In the genomic region with DNA sequence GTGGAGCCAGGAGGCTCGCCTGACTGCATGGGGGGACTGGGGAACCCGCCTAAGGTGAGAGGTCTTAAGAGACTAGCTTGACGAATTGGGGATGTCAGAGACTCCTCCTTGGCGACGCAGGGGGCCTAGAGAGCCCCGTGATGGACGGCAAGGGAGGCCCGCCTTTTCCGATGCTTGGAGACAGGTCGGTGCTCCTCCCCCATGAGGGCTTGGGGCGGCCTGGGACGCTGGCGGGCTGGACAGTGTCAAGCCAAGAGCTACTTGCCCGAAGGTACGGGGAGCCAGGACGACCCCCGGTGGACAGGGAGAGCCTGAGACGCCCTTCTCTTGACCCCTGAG, we compare ENCODE assay signal across 9 cellular contexts. TPM values are rescaled to one million over a fixed set of nuclear protein-coding genes. Genes with fewer than 3 reads are reported as not detected.
A peak's percentile ranks its signal among the peaks of the same experiment; 100 is the strongest.
DNase-seq lines count a peak whose midpoint lies in the region; ATAC-seq and TF ChIP-seq lines count a peak whose summit lies in the region.
"Had no signal": no experiment of that assay in that cellular context is flagged by ENCODE, and none has a peak within 500 bp of the region (broad histone marks: within the 10 kb centered on the region; RNA-seq: fewer than 3 reads in every experiment).

No MANE protein-coding gene starts in this region.

- no peaks in the 10 kb centered on the region for H3K9me3 Mint-ChIP-seq in activated T-cell treated with anti-CD3 and anti-CD28 coated beads, Interleukin-2, amount 50 U/mL, for 72 hours
- H3K9me3 Mint-ChIP-seq in osteocyte (ENCODE audit: unreplicated experiment) = no peaks in the 10 kb centered on the region

- WGBS in GM23248 (ENCODE audit: low coverage in 1 of 2, low lambda C conversion rate in 2 of 2, missing lambda C conversion rate in 2 of 2), 2 experiments = 0 to 2% methylated on average over 16 to 18 of the region's 18 CpGs

- H3K27me3 Mint-ChIP-seq in activated T-cell treated with anti-CD3 and anti-CD28 coated beads, Interleukin-2, amount 50 U/mL, for 72 hours (ENCODE audit: low read depth) = no peaks in the 10 kb centered on the region
- no peaks in the 10 kb centered on the region for H3K27me3 Mint-ChIP-seq in osteocyte (ENCODE audit: unreplicated experiment)

- H3K4me3 ChIP-seq in GM23248 = peak overlapping the region; percentile 71

- peaks cover 38% of the 10 kb centered on the region for H3K79me2 ChIP-seq in GM23248 (ENCODE audit: insufficient read depth)

- H3K4me3 Mint-ChIP-seq in activated T-cell treated with anti-CD3 and anti-CD28 coated beads, Interleukin-2, amount 50 U/mL, for 72 hours = peak overlapping the region; percentile 92 to 99
- H3K4me3 Mint-ChIP-seq in osteocyte (ENCODE audit: unreplicated experiment) = peak overlapping the region; percentile 80

- H3K9me2 ChIP-seq in GM23248 (ENCODE audit: insufficient read depth) = no peaks in the 10 kb centered on the region

- H3K27ac Mint-ChIP-seq in activated T-cell treated with anti-CD3 and anti-CD28 coated beads, Interleukin-2, amount 50 U/mL, for 72 hours = peak overlapping the region; percentile 87
- peak overlapping the region; percentile 59 for H3K27ac Mint-ChIP-seq in osteocyte (ENCODE audit: unreplicated experiment)

- H3K4me1 ChIP-seq in GM23248 (ENCODE audit: insufficient read depth) = peaks cover 9% of the 10 kb centered on the region; the same call in 1 of the 2 replicates
- H3K4me1 ChIP-seq in foreskin keratinocyte = peaks cover 5% of the 10 kb centered on the region

- peaks cover 0 to 6% of the 10 kb centered on the region in 2 donors for H3K36me3 Mint-ChIP-seq in activated T-cell treated with anti-CD3 and anti-CD28 coated beads, Interleukin-2, amount 50 U/mL, for 72 hours (ENCODE audit: insufficient read depth in 2 of 2)
- peaks cover 5% of the 10 kb centered on the region for H3K36me3 Mint-ChIP-seq in osteocyte (ENCODE audit: unreplicated experiment)

- TF ChIP-seq CTCF in foreskin keratinocyte (conservative IDR thresholded peaks at IDR 0.05) (no peak), osteocyte (IDR thresholded peaks at IDR 0.05) (no peak)

- no peaks in the 10 kb centered on the region for H4K20me1 ChIP-seq in GM23248 (ENCODE audit: insufficient read depth)

- no peaks in the 10 kb centered on the region for H3K27me3 ChIP-seq in GM23248 (replicated peaks; ENCODE audit: insufficient read depth)
- no peaks in the 10 kb centered on the region for H3K27me3 ChIP-seq in foreskin keratinocyte

- peaks cover 13% of the 10 kb centered on the region for H3F3A ChIP-seq in GM23248 (ENCODE audit: insufficient read depth)

- no peaks in the 10 kb centered on the region for H3K9me3 ChIP-seq in GM23248 (ENCODE audit: low read depth)
- H3K9me3 ChIP-seq in KOPT-K1 (ENCODE audit: insufficient read depth, low read length, poor library complexity, severe bottlenecking) = no peaks in the 10 kb centered on the region

- peak; percentile 54 for DNase-seq in NCI-H146 (lab: John Stamatoyannopoulos, UW)
- no peak for DNase-seq in NCI-H146 treated with DMSO at 0.1 percent for 48 hours (lab: John Stamatoyannopoulos, UW; ENCODE audit: unreplicated experiment)
- peak; percentile 72 for DNase-seq in GM23248
- DNase-seq in activated T-cell treated with anti-CD3 and anti-CD28 coated beads, Interleukin-2, amount 50 U/mL, for 72 hours = peak; percentile 48 to 58
- DNase-seq in foreskin keratinocyte = no peak
- DNase-seq in osteocyte (ENCODE audit: extremely low spot score, unreplicated experiment) = no peak
- no peak for DNase-seq in sciatic nerve (ENCODE audit: low spot score)

- intact Hi-C loops in sciatic nerve (cut with DNase I) = no loop called here

- peak overlapping the region; percentile 89 for H2AFZ ChIP-seq in GM23248

- ATAC-seq in activated T-cell treated with anti-CD3 and anti-CD28 coated beads, Interleukin-2, amount 50 U/mL, for 72 hours (replicated peaks in 1 of 2) = peak; percentile 42 to 49
- ATAC-seq in foreskin keratinocyte (peak; percentile 33), sciatic nerve (no peak)

- H3K27ac ChIP-seq in GM23248 (no peak overlapping the region), KOPT-K1 (ENCODE audit: low read depth, low read length, poor library complexity, severe bottlenecking) (peak overlapping the region; percentile 63), foreskin keratinocyte (no peak overlapping the region)

- H3K4me1 Mint-ChIP-seq in activated T-cell treated with anti-CD3 and anti-CD28 coated beads, Interleukin-2, amount 50 U/mL, for 72 hours (ENCODE audit: low read depth) = peaks cover 46% of the 10 kb centered on the region
- H3K4me1 Mint-ChIP-seq in osteocyte (ENCODE audit: unreplicated experiment) = peaks cover 15% of the 10 kb centered on the region

- in situ Hi-C loops in GM23248 (cut with MboI) = no loop called here

- H3K36me3 ChIP-seq in GM23248 (ENCODE audit: low read depth) (no peaks in the 10 kb centered on the region), KOPT-K1 (ENCODE audit: insufficient read depth, low read length) (peaks cover 22% of the 10 kb centered on the region)

- H3K9ac ChIP-seq in GM23248 = peak overlapping the region; percentile 75

- H3K4me2 ChIP-seq in GM23248 (ENCODE audit: unreplicated experiment) = peak overlapping the region; percentile 89

RNA-seq across cellular contexts. Expression of gene SDHAF1, which starts 0.6 kb away (rescaled TPM):
- 38.3 and 49.7 TPM in 2 replicates for total RNA-seq in GM23248 (2014; rRNA removed; shearing (Covaris generic))
- polyA plus RNA-seq in GM23248 (2016; fragmentation: Nextera tagmentation; extraction: Ambion mirVana) (17.2 and 20.3 TPM in 2 replicates), foreskin keratinocyte (14.0 and 14.9 TPM in 2 replicates)
- total RNA-seq in activated T-cell treated with anti-CD3 and anti-CD28 coated beads, Interleukin-2, amount 50 U/mL, for 72 hours = 10 to 100 TPM; 24.0 to 24.2 TPM
- total RNA-seq in foreskin keratinocyte (9.2 and 11.5 TPM in 2 replicates), osteocyte (15.4 and 15.5 TPM in 2 replicates), sciatic nerve (17.0 TPM)

RNA-seq across cellular contexts. Expression of gene SYNE4, which starts 13.0 kb away (rescaled TPM):
- not detected in 2 replicates for total RNA-seq in GM23248 (2014; rRNA removed; shearing (Covaris generic))
- polyA plus RNA-seq in GM23248 (2016; fragmentation: Nextera tagmentation; extraction: Ambion mirVana) (0.11 and 0.31 TPM in 2 replicates), foreskin keratinocyte (1.3 and 1.8 TPM in 2 replicates)
- 1 to 10 TPM; 3.3 to 4.8 TPM for total RNA-seq in activated T-cell treated with anti-CD3 and anti-CD28 coated beads, Interleukin-2, amount 50 U/mL, for 72 hours
- total RNA-seq in foreskin keratinocyte (1.2 TPM in 2 replicates), osteocyte (0.55 TPM in 1 of 2 replicates, not detected in the other), sciatic nerve (0.67 TPM)
- total RNA-seq: glomerular endothelial cell had no signal

RNA-seq across cellular contexts. Expression of gene ALKBH6, which starts 18.4 kb away (rescaled TPM):
- total RNA-seq in GM23248 (2014; rRNA removed; shearing (Covaris generic)) = 32.1 and 34.1 TPM in 2 replicates
- polyA plus RNA-seq in GM23248 (2016; fragmentation: Nextera tagmentation; extraction: Ambion mirVana) (25.6 and 29.2 TPM in 2 replicates), foreskin keratinocyte (31.0 and 31.1 TPM in 2 replicates)
- total RNA-seq in activated T-cell treated with anti-CD3 and anti-CD28 coated beads, Interleukin-2, amount 50 U/mL, for 72 hours = 10 to 100 TPM; 46.8 to 55.9 TPM
- total RNA-seq in foreskin keratinocyte (18.5 and 20.2 TPM in 2 replicates), osteocyte (13.0 and 16.0 TPM in 2 replicates), sciatic nerve (22.8 TPM)

RNA-seq across cellular contexts. Expression of gene CLIP3, which starts 37.0 kb away (rescaled TPM):
- total RNA-seq in GM23248 (2014; rRNA removed; shearing (Covaris generic)) = 10.9 and 14.9 TPM in 2 replicates
- polyA plus RNA-seq in GM23248 (2016; fragmentation: Nextera tagmentation; extraction: Ambion mirVana) (48.2 and 49.0 TPM in 2 replicates), foreskin keratinocyte (0.69 and 1.0 TPM in 2 replicates)
- 1 to 10 TPM; 1.0 to 2.7 TPM for total RNA-seq in activated T-cell treated with anti-CD3 and anti-CD28 coated beads, Interleukin-2, amount 50 U/mL, for 72 hours
- total RNA-seq in foreskin keratinocyte (0.46 and 0.82 TPM in 2 replicates), osteocyte (72.8 and 78.3 TPM in 2 replicates), sciatic nerve (72.8 TPM)

RNA-seq across cellular contexts. Expression of gene THAP8, which starts 58.5 kb away (rescaled TPM):
- total RNA-seq in GM23248 (2014; rRNA removed; shearing (Covaris generic)) = 3.8 and 8.2 TPM in 2 replicates
- polyA plus RNA-seq in GM23248 (2016; fragmentation: Nextera tagmentation; extraction: Ambion mirVana) (11.8 and 12.8 TPM in 2 replicates), foreskin keratinocyte (2.2 and 2.5 TPM in 2 replicates)
- total RNA-seq in activated T-cell treated with anti-CD3 and anti-CD28 coated beads, Interleukin-2, amount 50 U/mL, for 72 hours = 1 to 10 TPM; 1.1 to 1.3 TPM
- total RNA-seq in foreskin keratinocyte (1.1 and 1.5 TPM in 2 replicates), osteocyte (7.3 and 8.0 TPM in 2 replicates), sciatic nerve (10.5 TPM)

Comparison
In these comparisons a context has a peak if more than half of its experiments do, and no peak if none do; other contexts are left out.
1. DNase-seq: peak in NCI-H146 (single experiment), GM23248 (single experiment) and activated T-cell treated with anti-CD3 and anti-CD28 coated beads, Interleukin-2, amount 50 U/mL, for 72 hours (2 of 2); none in NCI-H146 treated with DMSO at 0.1 percent for 48 hours (single experiment), foreskin keratinocyte (0 of 2), osteocyte (single experiment) and sciatic nerve (single experiment).